24 cellular contexts compared by ENCODE assay signal in the genomic region with DNA sequence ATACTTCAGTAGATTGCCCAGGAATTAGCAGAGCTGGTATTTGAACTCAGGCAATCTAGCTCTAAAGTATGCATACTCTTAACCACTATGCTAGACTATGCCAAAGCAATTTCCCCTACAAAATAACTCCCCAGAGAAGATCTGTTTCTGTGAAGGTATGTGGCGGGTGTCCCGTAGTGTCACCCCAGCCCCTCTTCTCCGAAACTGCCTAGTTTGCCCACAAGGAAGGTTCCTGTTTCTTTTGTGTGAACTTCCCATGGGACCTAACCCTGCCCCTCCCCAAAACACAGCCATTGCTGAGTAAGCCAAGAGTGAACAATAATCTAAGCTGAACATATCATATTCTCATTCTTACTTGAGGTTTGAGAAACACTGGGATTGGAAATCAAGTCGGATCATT. TPM values are rescaled to one million over a fixed set of nuclear protein-coding genes. Genes with fewer than 3 reads are reported as not detected.
DNase-seq lines count a peak whose midpoint lies in the region; ATAC-seq, FAIRE-seq and TF ChIP-seq lines count a peak whose summit lies in the region.
"Had no signal": no experiment of that assay in that cellular context is flagged by ENCODE, and none has a peak within 500 bp of the region (broad histone marks: within the 10 kb centered on the region; RNA-seq: fewer than 3 reads in every experiment).

No MANE protein-coding gene starts in this region.

- DNase-seq in GM12891 (ENCODE audit: insufficient read length, low spot score) (no peak), T-cell (no peak), substantia nigra (lab: John Stamatoyannopoulos, UW) (no peak)
- DNase-seq: ACHN, EL, GF-D8, MG63, NCI-H1092, NCI-H146, NCI-H2081, NCI-H2171, NCI-H345, NCI-H524 treated with DMSO at 0.1 percent for 48 hours, NCI-H82, SJCRH30 had no signal

- H3K36me3 ChIP-seq in BLaER1 treated with 17β-estradiol and CSF1 and Interleukin-3, amounts not matched to agents 10 nM and 100 nM = peaks cover 0 to 2% (median 0%) of the 10 kb centered on the region in 11 experiments; a peak in 2 of 22 replicates
- H3K36me3 ChIP-seq: MG63, SJCRH30 had no signal

- peaks cover 2 to 11% (median 7%) of the 10 kb centered on the region in 3 donors for H3K9me3 Mint-ChIP-seq in T-cell
- H3K9me3 Mint-ChIP-seq in stimulated activated memory B cell treated with anti-CD40 and anti-IgM and Interleukin-4, amounts not matched to agents 10 μg/mL and 1 μg/mL and 100 μg/mL, for 72 hours = no peaks in the 10 kb centered on the region

- peaks cover 48 to 98% (median 74%) of the 10 kb centered on the region in 10 experiments for H3K4me1 ChIP-seq in BLaER1 treated with 17β-estradiol and CSF1 and Interleukin-3, amounts not matched to agents 10 nM and 100 nM
- H3K4me1 ChIP-seq: SJCRH30 had no signal

- H3K36me3 Mint-ChIP-seq in T-cell = no peaks in the 10 kb centered on the region
- no peaks in the 10 kb centered on the region for H3K36me3 Mint-ChIP-seq in stimulated activated memory B cell treated with anti-CD40 and anti-IgM and Interleukin-4, amounts not matched to agents 10 μg/mL and 1 μg/mL and 100 μg/mL, for 72 hours

- peak overlapping the region in 1 of 10 experiments; percentile 12; a peak in 1 of 20 replicates for H3K4me3 ChIP-seq in BLaER1 treated with 17β-estradiol and CSF1 and Interleukin-3, amounts not matched to agents 10 nM and 100 nM
- H3K4me3 ChIP-seq: MG63, SJCRH30 had no signal

- H3K4me2 ChIP-seq in BLaER1 treated with 17β-estradiol and CSF1 and Interleukin-3, amounts not matched to agents 10 nM and 100 nM = peak overlapping the region; percentile 48 to 78 (median 62)

- H3K4me3 Mint-ChIP-seq in T-cell = peak overlapping the region in 1 of 3 donors; percentile 40
- no peak overlapping the region for H3K4me3 Mint-ChIP-seq in stimulated activated memory B cell treated with anti-CD40 and anti-IgM and Interleukin-4, amounts not matched to agents 10 μg/mL and 1 μg/mL and 100 μg/mL, for 72 hours

- peak overlapping the region; percentile 41 to 52 for H3K27ac Mint-ChIP-seq in T-cell
- no peak overlapping the region for H3K27ac Mint-ChIP-seq in stimulated activated memory B cell treated with anti-CD40 and anti-IgM and Interleukin-4, amounts not matched to agents 10 μg/mL and 1 μg/mL and 100 μg/mL, for 72 hours

- peaks cover 18 to 29% (median 26%) of the 10 kb centered on the region in 11 experiments for H3K9me3 ChIP-seq in BLaER1 treated with 17β-estradiol and CSF1 and Interleukin-3, amounts not matched to agents 10 nM and 100 nM (replicated peaks in 1 of 11)
- H3K9me3 ChIP-seq: SJCRH30 had no signal

- H3K27ac ChIP-seq in BLaER1 treated with 17β-estradiol and CSF1 and Interleukin-3, amounts not matched to agents 10 nM and 100 nM = peak overlapping the region in 5 of 11 experiments; percentile 36 to 64 (median 55); a peak in 8 of 22 replicates
- H3K27ac ChIP-seq in substantia nigra (ENCODE audit: low read depth, low read length, poor library complexity, severe bottlenecking) = no peak overlapping the region
- H3K27ac ChIP-seq: C4-2B, SJCRH30 had no signal

- H3K27me3 Mint-ChIP-seq in T-cell = no peaks in the 10 kb centered on the region
- H3K27me3 Mint-ChIP-seq in stimulated activated memory B cell treated with anti-CD40 and anti-IgM and Interleukin-4, amounts not matched to agents 10 μg/mL and 1 μg/mL and 100 μg/mL, for 72 hours = no peaks in the 10 kb centered on the region
- H3K27me3 Mint-ChIP-seq: IgD-negative memory B cell had no signal

- H4K20me1 ChIP-seq in BLaER1 treated with 17β-estradiol and CSF1 and Interleukin-3, amounts not matched to agents 10 nM and 100 nM = no peaks in the 10 kb centered on the region

- peaks cover 65 to 69% (median 67%) of the 10 kb centered on the region in 3 donors for H3K4me1 Mint-ChIP-seq in T-cell
- H3K4me1 Mint-ChIP-seq in stimulated activated memory B cell treated with anti-CD40 and anti-IgM and Interleukin-4, amounts not matched to agents 10 μg/mL and 1 μg/mL and 100 μg/mL, for 72 hours = peaks cover 30% of the 10 kb centered on the region

- H3K9ac ChIP-seq in BLaER1 treated with 17β-estradiol and CSF1 and Interleukin-3, amounts not matched to agents 10 nM and 100 nM = peak overlapping the region in 2 of 11 experiments; percentile 29 to 36; a peak in 2 of 22 replicates

- POLR2A ChIA-PET in T-cell (lab: Charles Lee) = interaction anchor here in 1 of 2 donors (1.0 to 1.6 kb wide), 2 partner anchors 10 to 17 kb away, joined by 5 read pairs; no protein-coding TSS in a partner anchor

- ATAC-seq in T-cell (replicated peaks in 1 of 4) (no peak), HG03354 (IDR thresholded peaks at IDR 0.05; ENCODE audit: poor library complexity, severe bottlenecking, unreplicated experiment) (no peak), HG03095 (IDR thresholded peaks at IDR 0.05; ENCODE audit: unreplicated experiment) (no peak)
- ATAC-seq in stimulated activated memory B cell treated with anti-CD40 and anti-IgM and Interleukin-4, amounts not matched to agents 10 μg/mL and 1 μg/mL and 100 μg/mL, for 72 hours = peak; percentile 43

- CTCF ChIA-PET in T-cell (lab: Charles Lee) = interaction anchor here in 1 of 2 donors (0.5 to 0.6 kb wide), 2 partner anchors 49 to 1323 kb away, joined by 3 read pairs; no protein-coding TSS in a partner anchor

- no peaks in the 10 kb centered on the region for H3K27me3 ChIP-seq in BLaER1 treated with 17β-estradiol and CSF1 and Interleukin-3, amounts not matched to agents 10 nM and 100 nM
- H3K27me3 ChIP-seq: MG63, SJCRH30 had no signal

- no peak for TF ChIP-seq POLR2A in GM12891 (IDR thresholded peaks at IDR 0.05; ENCODE audit: low read depth, low read length)

- peak; percentile 31 for FAIRE-seq in GM12891 (lab: Jason Lieb, UNC)
- FAIRE-seq: D721Med, GM19239, RCC 7860 had no signal

TF ChIP-seq in GM12891, 5 proteins besides CTCF, POLR2A, EP300 and RAD21:
- TF ChIP-seq POU2F2 (IDR thresholded peaks at IDR 0.05; ENCODE audit: low read depth, low read length) = no peak
- TF ChIP-seq POLR2AphosphoS5 (IDR thresholded peaks at IDR 0.05; ENCODE audit: low read depth, low read length) = no peak
- no peak for TF ChIP-seq TAF1 (IDR thresholded peaks at IDR 0.05; ENCODE audit: low read depth, low read length)
- no peak for TF ChIP-seq SPI1 (IDR thresholded peaks at IDR 0.05; ENCODE audit: low read depth, low read length)
- no peak for TF ChIP-seq PAX5 (IDR thresholded peaks at IDR 0.05; ENCODE audit: insufficient read depth, low read length, severe bottlenecking)
TF ChIP-seq in GM12891: peak in this region for 0.

RNA-seq across cellular contexts. Expression of a gene that starts 15.5 kb away (rescaled TPM):
- 75.0 TPM for polyA plus RNA-seq in GM12891 (2012; ENCODE audit: low read depth, missing spikeins)
- total RNA-seq in T-cell = 100 to 1,000 TPM; 163 to 290 (median 170) TPM
